8 cellular contexts compared by ENCODE assay signal in genomic region chr14:69711471-69712216, GRCh38. TPM values are rescaled to one million over a fixed set of nuclear protein-coding genes. Genes with fewer than 3 reads are reported as not detected.
DNase-seq lines count a peak whose midpoint lies in the region; ATAC-seq and TF ChIP-seq lines count a peak whose summit lies in the region.

No MANE protein-coding gene starts in this region.

- H3K27ac ChIP-seq in RWPE2 (ENCODE audit: poor library complexity, severe bottlenecking) (peak overlapping the region; percentile 93), psoas muscle (peak overlapping the region; percentile 72), Karpas-422 (ENCODE audit: low read length) (no peak overlapping the region)

- peaks cover 10% of the 10 kb centered on the region; the same call in 1 of the 2 replicates for H4K20me1 ChIP-seq in Karpas-422 (ENCODE audit: insufficient read depth, low read depth, low read length)

- peak; percentile 92 for DNase-seq in DMS79 treated with DMSO at 0.1 percent for 48 hours (lab: John Stamatoyannopoulos, UW)
- no peak for DNase-seq in RWPE2 (ENCODE audit: low spot score)
- peak; percentile 12 for DNase-seq in fibroblast of gingiva (ENCODE audit: low read depth)
- peak in 1 of 2 donors; percentile 71 for DNase-seq in psoas muscle
- no peak for DNase-seq in Karpas-422
- DNase-seq in SIG-M5 treated with dmso at 0.1 percent for 504 hours (lab: John Stamatoyannopoulos, UW; ENCODE audit: unreplicated experiment): no peak

- H2AFZ ChIP-seq in Karpas-422 (ENCODE audit: low read length): no peak overlapping the region

- ATAC-seq in RWPE2 (ENCODE audit: low read depth) (no peak), psoas muscle (peak in 2 of 4 donors; percentile 17 to 31), HG02981 (IDR thresholded peaks at IDR 0.05; ENCODE audit: unreplicated experiment) (no peak), HG02840 (IDR thresholded peaks at IDR 0.05; ENCODE audit: low FRiP score, unreplicated experiment) (no peak)

- no peak for TF ChIP-seq CTCF in RWPE2 (IDR thresholded peaks at IDR 0.05; ENCODE audit: poor library complexity, severe bottlenecking)
- no peak for TF ChIP-seq CTCF in psoas muscle (IDR thresholded peaks at IDR 0.05)

- H3K9me3 ChIP-seq in RWPE2 (ENCODE audit: severe bottlenecking) (no peaks in the 10 kb centered on the region), psoas muscle (no peaks in the 10 kb centered on the region), Karpas-422 (ENCODE audit: low read length) (no peaks in the 10 kb centered on the region)

- WGBS in psoas muscle, 3 donors: 24 to 61% (median 27%) methylated on average over 7 of the region's 7 CpGs

- intact Hi-C loops in psoas muscle (cut with DNase I): loop anchor here in 1 of 2 donors (5.0 kb wide), 1 partner anchor 99 kb away; the partner anchor contains the start of gene SUSD6

- peaks cover 22% of the 10 kb centered on the region for H3K79me2 ChIP-seq in Karpas-422 (ENCODE audit: low read length)

- no peaks in the 10 kb centered on the region for H3K27me3 ChIP-seq in RWPE2 (ENCODE audit: insufficient read depth, poor library complexity, severe bottlenecking)
- no peaks in the 10 kb centered on the region for H3K27me3 ChIP-seq in psoas muscle (ENCODE audit: insufficient read depth in 3 of 3, low read length in 2 of 3)
- no peaks in the 10 kb centered on the region for H3K27me3 ChIP-seq in Karpas-422 (ENCODE audit: low read length)

- H3K36me3 ChIP-seq in RWPE2 (ENCODE audit: low read depth) (peaks cover 26% of the 10 kb centered on the region), psoas muscle (ENCODE audit: insufficient read depth in 1 of 2, low read depth in 1 of 2) (peaks cover 6 to 49% of the 10 kb centered on the region in 2 donors), Karpas-422 (ENCODE audit: insufficient read depth, low read length) (peaks cover 60% of the 10 kb centered on the region)

- no peak overlapping the region for H3K4me3 ChIP-seq in RWPE2 (ENCODE audit: severe bottlenecking)
- no peak overlapping the region for H3K4me3 ChIP-seq in psoas muscle
- no peak overlapping the region for H3K4me3 ChIP-seq in Karpas-422 (ENCODE audit: low read length)

- H3K4me1 ChIP-seq in RWPE2 (ENCODE audit: insufficient read depth, poor library complexity, severe bottlenecking) (peaks cover 31% of the 10 kb centered on the region), psoas muscle (peaks cover 45% of the 10 kb centered on the region), Karpas-422 (ENCODE audit: low read length) (peaks cover 35% of the 10 kb centered on the region)

- H3K4me2 ChIP-seq in Karpas-422 (ENCODE audit: low read depth, low read length, poor library complexity, severe bottlenecking): no peak overlapping the region

- no peak overlapping the region for H3K9ac ChIP-seq in Karpas-422 (ENCODE audit: low read length)

- H3K9me2 ChIP-seq in Karpas-422 (replicated peaks; ENCODE audit: insufficient read depth, low read length): no peaks in the 10 kb centered on the region; the same call in 1 of the 2 replicates

RNA-seq across cellular contexts. Expression of gene SRSF5, which starts 55.3 kb away (rescaled TPM):
- 100 to 1,000 TPM in 3 of 4 donors, 10 to 100 TPM in 1; 95.6 to 171 (median 104) TPM for total RNA-seq in psoas muscle
- 100 to 1,000 TPM in 1 of 3 donors, 10 to 100 TPM in 2; 72.7 to 144 (median 93.8) TPM for polyA plus RNA-seq in psoas muscle
- 292 and 379 TPM in 2 replicates for total RNA-seq in Karpas-422 (2014; rRNA removed; shearing (Covaris generic); ENCODE audit: low replicate concordance)

Comparison
In these comparisons a context has a peak if more than half of its experiments do, and no peak if none do; other contexts are left out.
1. DNase-seq: peak in DMS79 treated with DMSO at 0.1 percent for 48 hours (single experiment) and fibroblast of gingiva (single experiment); none in RWPE2 (single experiment), Karpas-422 (single experiment) and SIG-M5 treated with dmso at 0.1 percent for 504 hours (single experiment).